8 cellular contexts compared by ENCODE assay signal in genomic region chr19:37779139-37780035, GRCh38. TPM values are rescaled to one million over a fixed set of nuclear protein-coding genes. Genes with fewer than 3 reads are reported as not detected.
DNase-seq lines count a peak whose midpoint lies in the region; ATAC-seq and TF ChIP-seq lines count a peak whose summit lies in the region.

Gene ZNF573, minus strand, starts transcription at chr19:37779586. Its CDS starts 5,857 bp downstream, at chr19:37773729.

- peaks cover 22% of the 10 kb centered on the region for H3K9me3 Mint-ChIP-seq in activated CD4-positive, alpha-beta memory T cell treated with anti-CD3 and anti-CD28 coated beads for 36 hours

- H3K4me1 Mint-ChIP-seq in activated CD4-positive, alpha-beta memory T cell treated with anti-CD3 and anti-CD28 coated beads for 36 hours (ENCODE audit: low read depth): peaks cover 31% of the 10 kb centered on the region

- TF ChIP-seq POLR2A in lower leg skin (IDR thresholded peaks at IDR 0.05): no peak

- H3K4me3 Mint-ChIP-seq in activated CD4-positive, alpha-beta memory T cell treated with anti-CD3 and anti-CD28 coated beads for 36 hours: peak within 1 kb of the TSS; percentile 93

- peaks cover 33% of the 10 kb centered on the region for H3K36me3 Mint-ChIP-seq in activated CD4-positive, alpha-beta memory T cell treated with anti-CD3 and anti-CD28 coated beads for 36 hours

- WGBS in lower leg skin, 2 donors: 0% methylated on average over 46 of the region's 46 CpGs

- no peaks in the 10 kb centered on the region for H3K27me3 Mint-ChIP-seq in activated CD4-positive, alpha-beta memory T cell treated with anti-CD3 and anti-CD28 coated beads for 36 hours

- peak within 1 kb of the TSS; percentile 82 for H3K4me3 ChIP-seq in lower leg skin (ENCODE audit: low read depth, poor library complexity, severe bottlenecking)

- H3K27ac Mint-ChIP-seq in activated CD4-positive, alpha-beta memory T cell treated with anti-CD3 and anti-CD28 coated beads for 36 hours: peak within 1 kb of the TSS; percentile 97

- peak within 1 kb of the TSS; percentile 79 for H3K27ac ChIP-seq in C4-2B

- TF ChIP-seq CTCF in C4-2B (conservative IDR thresholded peaks at IDR 0.05): no peak
- no peak for TF ChIP-seq CTCF in lower leg skin (IDR thresholded peaks at IDR 0.05)

- ATAC-seq in GM19351 (IDR thresholded peaks at IDR 0.05; ENCODE audit: unreplicated experiment): peak; percentile 81
- peak; percentile 73 for ATAC-seq in HG03565 (IDR thresholded peaks at IDR 0.05; ENCODE audit: unreplicated experiment)

- DNase-seq in NCI-H82 (lab: John Stamatoyannopoulos, UW) (peak; percentile 96), ecto neural progenitor cell (ENCODE audit: low spot score) (peak; percentile 89), lower leg skin (ENCODE audit: low spot score in 2 of 2) (peak; percentile 89 to 96)
- DNase-seq in activated CD4-positive, alpha-beta memory T cell treated with anti-CD3 and anti-CD28 coated beads for 36 hours: peak; percentile 89
- peak; percentile 66 to 75 for DNase-seq in stimulated activated CD4-positive, alpha-beta T cell treated with anti-CD3 and anti-CD28 coated beads, Interleukin-4, amount 100 ng/mL, for 4 hours

- CTCF ChIA-PET in activated CD4-positive, alpha-beta memory T cell treated with anti-CD3 and anti-CD28 coated beads for 36 hours (lab: Charles Lee): interaction anchor here (1.0 to 1.3 kb wide), 2 partner anchors 87 to 556 kb away, joined by 3 read pairs; partner anchors contain the start of gene CATSPERG

- intact Hi-C loops in activated CD4-positive, alpha-beta memory T cell treated with anti-CD3 and anti-CD28 coated beads for 36 hours (cut with micrococcal nuclease): loop anchor here (1.0 to 10.0 kb wide), 9 partner anchors 16 to 562 kb away; partner anchors contain the start of genes KCNK6, YIF1B, ZNF383 and ZNF540
- intact Hi-C loops in lower leg skin (cut with DNase I; ENCODE audit: low total_unique reads): no loop called here

- POLR2A ChIA-PET in activated CD4-positive, alpha-beta memory T cell treated with anti-CD3 and anti-CD28 coated beads for 36 hours (lab: Charles Lee): interaction anchor here (0.6 to 1.5 kb wide), 8 partner anchors 60 to 929 kb away, joined by 3 to 9 read pairs (median 3); partner anchors contain the start of genes SIPA1L3, ZNF345, ZNF383 and ZNF540

RNA-seq across cellular contexts. Expression of gene ZNF573, which starts in this region (rescaled TPM):
- 1 to 10 TPM; 7.7 to 7.8 TPM for total RNA-seq in activated CD4-positive, alpha-beta memory T cell treated with anti-CD3 and anti-CD28 coated beads for 36 hours
- 1 to 10 TPM; 3.9 to 9.4 (median 6.4) TPM for total RNA-seq in lower leg skin

Comparison
In these comparisons a context has a peak if more than half of its experiments do, and no peak if none do; other contexts are left out.
1. Peak in every context shown above with its lines: DNase-seq, ATAC-seq, H3K4me3 ChIP-seq and H3K27ac ChIP-seq.